Comparison of ENCODE assay signal across 24 cellular contexts in genomic region chr1:153001382-153001781, GRCh38. TPM values are rescaled to one million over a fixed set of nuclear protein-coding genes. Genes with fewer than 3 reads are reported as not detected.
"Had no signal": no experiment of that assay in that cellular context is flagged by ENCODE, and none has a peak within 500 bp of the region (broad histone marks: within the 10 kb centered on the region; RNA-seq: fewer than 3 reads in every experiment).

SPRR3 (plus strand) TSS chr1:153001749; CDS start chr1:153003021, 1,272 bp downstream.

- H3K4me1 ChIP-seq: left lung, prostate gland, right atrium auricular region, stomach, upper lobe of right lung had no signal

- H3K36me3 Mint-ChIP-seq: naive B cell had no signal

- H3K4me3 ChIP-seq: body of pancreas, dorsolateral prefrontal cortex, left lung, prostate gland, right atrium auricular region, stomach, upper lobe of right lung had no signal

- H3K4me3 Mint-ChIP-seq: activated CD4-positive, alpha-beta T cell treated with anti-CD3 and anti-CD28 coated beads, Interleukin-2, amount 10 ng/mL, durations not matched to agents 7 days and 5 days; activated CD8-positive, alpha-beta T cell treated with anti-CD3 and anti-CD28 coated beads, Interleukin-2, amount 10 ng/mL, durations not matched to agents 7 days and 5 days; activated naive CD4-positive, alpha-beta T cell treated with anti-CD3 and anti-CD28 coated beads for 36 hours; activated T-cell treated with anti-CD3 and anti-CD28 coated beads, Interleukin-2, amount 50 U/mL, for 24 hours; naive B cell; neural crest cell had no signal

- H3K9me3 ChIP-seq: body of pancreas, left lung, prostate gland, right atrium auricular region, stomach, upper lobe of right lung had no signal

- H3K4me1 Mint-ChIP-seq: activated CD4-positive, alpha-beta T cell treated with anti-CD3 and anti-CD28 coated beads, Interleukin-2, amount 10 ng/mL, durations not matched to agents 7 days and 5 days; naive B cell; neural crest cell had no signal

- H3K27ac Mint-ChIP-seq: activated CD4-positive, alpha-beta T cell treated with anti-CD3 and anti-CD28 coated beads, Interleukin-2, amount 10 ng/mL, durations not matched to agents 7 days and 5 days; activated CD8-positive, alpha-beta T cell treated with anti-CD3 and anti-CD28 coated beads, Interleukin-2, amount 10 ng/mL, durations not matched to agents 7 days and 5 days; activated naive CD4-positive, alpha-beta T cell treated with anti-CD3 and anti-CD28 coated beads for 36 hours; activated T-cell treated with anti-CD3 and anti-CD28 coated beads, Interleukin-2, amount 50 U/mL, for 24 hours had no signal

- FAIRE-seq: colon, kidney had no signal

- H3K27me3 ChIP-seq: body of pancreas, left lung, right atrium auricular region, stomach, upper lobe of right lung had no signal

- H3K9me3 Mint-ChIP-seq: activated CD4-positive, alpha-beta T cell treated with anti-CD3 and anti-CD28 coated beads, Interleukin-2, amount 10 ng/mL, durations not matched to agents 7 days and 5 days; activated T-cell treated with anti-CD3 and anti-CD28 coated beads, Interleukin-2, amount 50 U/mL, for 24 hours had no signal

- H3K27ac ChIP-seq: body of pancreas, dorsolateral prefrontal cortex, left lung, prostate gland, right atrium auricular region, stomach, upper lobe of right lung had no signal

- DNase-seq: activated CD4-positive, alpha-beta T cell treated with anti-CD3 and anti-CD28 coated beads, Interleukin-2, amount 10 ng/mL, durations not matched to agents 7 days and 5 days; activated CD8-positive, alpha-beta T cell treated with anti-CD3 and anti-CD28 coated beads, Interleukin-2, amount 10 ng/mL, durations not matched to agents 7 days and 5 days; activated naive CD4-positive, alpha-beta T cell treated with anti-CD3 and anti-CD28 coated beads for 36 hours; activated T-cell treated with anti-CD3 and anti-CD28 coated beads, Interleukin-2, amount 50 U/mL, for 24 hours; body of pancreas; central memory CD4-positive, alpha-beta T cell; dorsolateral prefrontal cortex; erythroblast; kidney; left lung; naive B cell; stimulated activated CD4-positive, alpha-beta T cell treated with anti-CD3 and anti-CD28 coated beads, Interleukin-4, amount 100 ng/mL, for 1 hour; stomach; upper lobe of right lung had no signal

- H3K36me3 ChIP-seq: left lung, prostate gland, right atrium auricular region, stomach, upper lobe of right lung had no signal

- ATAC-seq: activated CD4-positive, CD25-positive, alpha-beta regulatory T cell treated with anti-CD3 and anti-CD28 coated beads, Interleukin-2, amount 50 U/mL, for 24 hours; activated CD8-positive, alpha-beta T cell treated with anti-CD3 and anti-CD28 coated beads, Interleukin-2, amount 10 ng/mL, durations not matched to agents 7 days and 5 days; body of pancreas; left lung; upper lobe of right lung had no signal

RNA-seq across cellular contexts. Expression of gene SPRR3, which starts in this region (rescaled TPM):
- total RNA-seq: activated CD4-positive, alpha-beta T cell treated with anti-CD3 and anti-CD28 coated beads, Interleukin-2, amount 10 ng/mL, durations not matched to agents 7 days and 5 days; activated CD8-positive, alpha-beta T cell treated with anti-CD3 and anti-CD28 coated beads, Interleukin-2, amount 10 ng/mL, durations not matched to agents 7 days and 5 days; activated naive CD4-positive, alpha-beta T cell treated with anti-CD3 and anti-CD28 coated beads for 36 hours; body of pancreas; dorsolateral prefrontal cortex; kidney; left lung; mononuclear cell; neural crest cell; omental fat pad; prostate gland; right atrium auricular region; skeletal muscle tissue; T-helper 1 cell treated with Interleukin-12 subunit alpha and Interleukin-12 subunit beta and Interleukin-4 antibody, amounts not matched to agents 30 ng/mL and 1 ng/mL, for 36 hours; temporal lobe; upper lobe of right lung had no signal
